Comparison of ENCODE assay signal across 19 cellular contexts in genomic region chr12:123986374-123986920, GRCh38. TPM values are rescaled to one million over a fixed set of nuclear protein-coding genes. Genes with fewer than 3 reads are reported as not detected.
DNase-seq lines count a peak whose midpoint lies in the region; TF ChIP-seq lines count a peak whose summit lies in the region.
"Had no signal": no experiment of that assay in that cellular context is flagged by ENCODE, and none has a peak within 500 bp of the region (broad histone marks: within the 10 kb centered on the region; RNA-seq: fewer than 3 reads in every experiment).

No MANE protein-coding gene starts in this region.

- H3K9me3 ChIP-seq in BLaER1: no peaks in the 10 kb centered on the region
- no peaks in the 10 kb centered on the region for H3K9me3 ChIP-seq in breast epithelium
- H3K9me3 ChIP-seq in BE2C: no peaks in the 10 kb centered on the region
- H3K9me3 ChIP-seq: A549, mucosa of descending colon, ovary, Peyer's patch had no signal

- intact Hi-C loops in breast epithelium (cut with DNase I; ENCODE audit: low total_unique reads): no loop called here

- no peak overlapping the region for H3K27ac ChIP-seq in BLaER1
- H3K27ac ChIP-seq in breast epithelium: peak overlapping the region; percentile 14 to 41
- H3K27ac ChIP-seq: A549, ovary, Peyer's patch had no signal

- peaks cover 34% of the 10 kb centered on the region for H3K4me1 ChIP-seq in BLaER1
- peaks cover 0 to 15% of the 10 kb centered on the region in 2 donors for H3K4me1 ChIP-seq in breast epithelium
- peaks cover 13% of the 10 kb centered on the region for H3K4me1 ChIP-seq in BE2C

- H3K27ac Mint-ChIP-seq in progenitor cell of endocrine pancreas: peak overlapping the region; percentile 67
- H3K27ac Mint-ChIP-seq: CD4-positive, alpha-beta T cell; stimulated activated memory B cell treated with anti-CD40 and anti-IgM and Interleukin-4, amounts not matched to agents 10 μg/mL and 1 μg/mL and 100 μg/mL, for 72 hours had no signal

- H4K20me1 ChIP-seq in BLaER1: peaks cover 97% of the 10 kb centered on the region

- TF ChIP-seq POLR2A in breast epithelium (IDR thresholded peaks at IDR 0.05): no peak

- H3K36me3 ChIP-seq in BLaER1 (peaks cover 88% of the 10 kb centered on the region), breast epithelium (no peaks in the 10 kb centered on the region), H7 (replicated peaks; ENCODE audit: control insufficient read depth, insufficient read depth, low read length) (peaks cover 2% of the 10 kb centered on the region), BE2C (peaks cover 40% of the 10 kb centered on the region)
- H3K36me3 ChIP-seq: ovary had no signal

- no peaks in the 10 kb centered on the region for H3K9me3 Mint-ChIP-seq in progenitor cell of endocrine pancreas (ENCODE audit: low read depth)
- H3K9me3 Mint-ChIP-seq: CD4-positive, alpha-beta T cell; stimulated activated memory B cell treated with anti-CD40 and anti-IgM and Interleukin-4, amounts not matched to agents 10 μg/mL and 1 μg/mL and 100 μg/mL, for 72 hours had no signal

- no peak for DNase-seq in breast epithelium (ENCODE audit: low spot score in 2 of 2)
- peak; percentile 41 for DNase-seq in islet precursor cell
- DNase-seq in progenitor cell of endocrine pancreas (ENCODE audit: low spot score, unreplicated experiment): no peak
- no peak for DNase-seq in H7
- no peak for DNase-seq in C1 segment of cervical spinal cord (lab: John Stamatoyannopoulos, UW)
- no peak for DNase-seq in UCSD-AML1 (lab: John Stamatoyannopoulos, UW; ENCODE audit: unreplicated experiment)
- DNase-seq in BE2C: no peak
- DNase-seq: activated CD4-positive, alpha-beta T cell treated with anti-CD3 and anti-CD28 coated beads for 4 hours; activated naive CD4-positive, alpha-beta T cell treated with Interleukin-2 at 50 U/mL for 16 hours; CD4-positive, alpha-beta T cell; DND-41; KBM-7; kidney; mucosa of descending colon; ovary; Peyer's patch had no signal

- H3K4me3 ChIP-seq in BLaER1 (no peak overlapping the region), breast epithelium (no peak overlapping the region), H7 (ENCODE audit: insufficient read depth, low read depth, low read length) (no peak overlapping the region), BE2C (ENCODE audit: low read depth, low read length) (no peak overlapping the region)
- H3K4me3 ChIP-seq: A549, mucosa of descending colon, ovary, Peyer's patch had no signal

- H3K9ac ChIP-seq in BLaER1: no peak overlapping the region; the same call in 1 of the 2 replicates

- H3K27me3 ChIP-seq in BLaER1 (no peaks in the 10 kb centered on the region), breast epithelium (no peaks in the 10 kb centered on the region), H7 (ENCODE audit: control insufficient read depth, insufficient read depth, low read length) (no peaks in the 10 kb centered on the region), BE2C (no peaks in the 10 kb centered on the region)
- H3K27me3 ChIP-seq: ovary, Peyer's patch had no signal

- no peak overlapping the region for H3K4me3 Mint-ChIP-seq in progenitor cell of endocrine pancreas (ENCODE audit: low read depth)
- H3K4me3 Mint-ChIP-seq: CD4-positive, alpha-beta T cell; stimulated activated memory B cell treated with anti-CD40 and anti-IgM and Interleukin-4, amounts not matched to agents 10 μg/mL and 1 μg/mL and 100 μg/mL, for 72 hours had no signal

- H3K4me1 Mint-ChIP-seq in progenitor cell of endocrine pancreas (ENCODE audit: low read depth): peaks cover 54% of the 10 kb centered on the region

- H3K4me2 ChIP-seq in BLaER1: peak overlapping the region; percentile 47
- H3K4me2 ChIP-seq: A549 had no signal

- H3K27me3 Mint-ChIP-seq in progenitor cell of endocrine pancreas: no peaks in the 10 kb centered on the region
- H3K27me3 Mint-ChIP-seq: CD4-positive, alpha-beta T cell; stimulated activated memory B cell treated with anti-CD40 and anti-IgM and Interleukin-4, amounts not matched to agents 10 μg/mL and 1 μg/mL and 100 μg/mL, for 72 hours had no signal

- TF ChIP-seq CTCF in breast epithelium (IDR thresholded peaks at IDR 0.05): no peak
- TF ChIP-seq CTCF in progenitor cell of endocrine pancreas (IDR thresholded peaks at IDR 0.05; ENCODE audit: unreplicated experiment): no peak
- TF ChIP-seq CTCF in BE2C (IDR thresholded peaks at IDR 0.05; ENCODE audit: low read depth, low read length): no peak

- H3K36me3 Mint-ChIP-seq in progenitor cell of endocrine pancreas (ENCODE audit: insufficient read depth): peaks cover 25% of the 10 kb centered on the region

RNA-seq across cellular contexts. Expression of gene ZNF664, which starts 13.4 kb away (rescaled TPM):
- total RNA-seq in breast epithelium (100 to 1,000 TPM in 1 of 3 donors, 10 to 100 TPM in 2; 78.3 to 113 (median 97.8) TPM), progenitor cell of endocrine pancreas (197 and 198 TPM in 2 replicates)
- total RNA-seq in H7 (2014; rRNA removed; shearing (Covaris generic)): 60.3 and 62.0 TPM in 2 replicates
- 115 TPM for polyA plus RNA-seq in BE2C (2012; ENCODE audit: insufficient read depth, insufficient read length, low read depth)

RNA-seq across cellular contexts. Expression of gene CCDC92, which starts 13.8 kb away (rescaled TPM):
- 10 to 100 TPM; 17.4 to 40.0 (median 24.6) TPM for total RNA-seq in breast epithelium
- 57.0 and 59.1 TPM in 2 replicates for total RNA-seq in progenitor cell of endocrine pancreas
- 5.2 and 6.1 TPM in 2 replicates for total RNA-seq in H7 (2014; rRNA removed; shearing (Covaris generic))
- polyA plus RNA-seq in BE2C (2012; ENCODE audit: insufficient read depth, insufficient read length, low read depth): 24.4 TPM
